8 cellular contexts compared by ENCODE assay signal in genomic region chr10:21581421-21581834, GRCh38. TPM values are rescaled to one million over a fixed set of nuclear protein-coding genes. Genes with fewer than 3 reads are reported as not detected.
DNase-seq lines count a peak whose midpoint lies in the region; ATAC-seq and TF ChIP-seq lines count a peak whose summit lies in the region.
"Not testable (repeated sequence)": the region's sequence is repeated elsewhere in the genome, so short reads cannot be mapped to it uniquely, and the experiment has no call there.
"Had no signal": no experiment of that assay in that cellular context is flagged by ENCODE, and none has a peak within 500 bp of the region (broad histone marks: within the 10 kb centered on the region; RNA-seq: fewer than 3 reads in every experiment).

No MANE protein-coding gene starts in this region.

- H3K9me3 Mint-ChIP-seq in activated CD4-positive, alpha-beta memory T cell treated with anti-CD3 and anti-CD28 coated beads for 36 hours: not testable (repeated sequence)
- H3K9me3 Mint-ChIP-seq in brain (peaks cover 3 to 20% (median 10%) of the 10 kb centered on the region in 5 experiments), nephron progenitor cell (peaks cover 13% of the 10 kb centered on the region)

- ATAC-seq in GM18520 (IDR thresholded peaks at IDR 0.05; ENCODE audit: unreplicated experiment) (peak; percentile 75), GM21447 (IDR thresholded peaks at IDR 0.05; ENCODE audit: unreplicated experiment) (peak; percentile 73), HG02885 (IDR thresholded peaks at IDR 0.05; ENCODE audit: poor library complexity, unreplicated experiment) (peak; percentile 86), HG03520 (IDR thresholded peaks at IDR 0.05; ENCODE audit: unreplicated experiment) (peak; percentile 78)

- CTCF ChIA-PET in activated CD4-positive, alpha-beta memory T cell treated with anti-CD3 and anti-CD28 coated beads for 36 hours (lab: Charles Lee): not testable (repeated sequence)

- peak overlapping the region; percentile 33 for H3K4me3 Mint-ChIP-seq in activated CD4-positive, alpha-beta memory T cell treated with anti-CD3 and anti-CD28 coated beads for 36 hours
- H3K4me3 Mint-ChIP-seq in brain, nephron progenitor cell: not testable (repeated sequence)

- peaks cover 42% of the 10 kb centered on the region for H3K4me1 Mint-ChIP-seq in activated CD4-positive, alpha-beta memory T cell treated with anti-CD3 and anti-CD28 coated beads for 36 hours (ENCODE audit: low read depth)
- peaks cover 16% of the 10 kb centered on the region for H3K4me1 Mint-ChIP-seq in brain
- H3K4me1 Mint-ChIP-seq in nephron progenitor cell: not testable (repeated sequence)

- H3K27me3 Mint-ChIP-seq in activated CD4-positive, alpha-beta memory T cell treated with anti-CD3 and anti-CD28 coated beads for 36 hours; brain; nephron progenitor cell (ENCODE audit: low read depth, poor library complexity): not testable (repeated sequence)

- H3K27ac Mint-ChIP-seq in activated CD4-positive, alpha-beta memory T cell treated with anti-CD3 and anti-CD28 coated beads for 36 hours: peak overlapping the region; percentile 80
- H3K27ac Mint-ChIP-seq in brain: peak overlapping the region in 4 of 5 experiments; percentile 3 to 65 (median 38)
- H3K27ac Mint-ChIP-seq in nephron progenitor cell: peak overlapping the region; percentile 72

- POLR2A ChIA-PET in activated CD4-positive, alpha-beta memory T cell treated with anti-CD3 and anti-CD28 coated beads for 36 hours (lab: Charles Lee): not testable (repeated sequence)

- H3K36me3 Mint-ChIP-seq in activated CD4-positive, alpha-beta memory T cell treated with anti-CD3 and anti-CD28 coated beads for 36 hours: peaks cover 28% of the 10 kb centered on the region
- peaks cover 75% of the 10 kb centered on the region for H3K36me3 Mint-ChIP-seq in brain
- peaks cover 77% of the 10 kb centered on the region for H3K36me3 Mint-ChIP-seq in nephron progenitor cell (ENCODE audit: low read depth)

- TF ChIP-seq CTCF in brain (conservative IDR thresholded peaks at IDR 0.05); nephron progenitor cell (IDR thresholded peaks at IDR 0.05): not testable (repeated sequence)

- intact Hi-C loops in activated CD4-positive, alpha-beta memory T cell treated with anti-CD3 and anti-CD28 coated beads for 36 hours (cut with micrococcal nuclease): loop anchor here (1.0 kb wide), 3 partner anchors 32 to 129 kb away; partner anchors contain the start of gene MLLT10

- DNase-seq in activated CD4-positive, alpha-beta memory T cell treated with anti-CD3 and anti-CD28 coated beads for 36 hours: peak; percentile 55
- DNase-seq in nephron progenitor cell: not testable (repeated sequence)

RNA-seq across cellular contexts. Expression of gene MLLT10, which starts 47.4 kb away (rescaled TPM):
- total RNA-seq in activated CD4-positive, alpha-beta memory T cell treated with anti-CD3 and anti-CD28 coated beads for 36 hours: 10 to 100 TPM; 32.8 to 35.4 TPM
- 17.4 TPM for polyA plus RNA-seq in brain (ENCODE audit: insufficient read depth, low read depth, low replicate concordance)

RNA-seq across cellular contexts. Expression of gene SKIDA1, which starts 55.9 kb away (rescaled TPM):
- under 1 TPM; 0.07 to 0.21 TPM for total RNA-seq in activated CD4-positive, alpha-beta memory T cell treated with anti-CD3 and anti-CD28 coated beads for 36 hours
- 0.46 TPM for polyA plus RNA-seq in brain (ENCODE audit: insufficient read depth, low read depth, low replicate concordance)
- total RNA-seq: OCI-LY7 had no signal
